ENCODE assay signal across 21 cellular contexts in genomic region chr5:137236266-137236665, GRCh38.
DNase-seq lines count a peak whose midpoint lies in the region; TF ChIP-seq lines count a peak whose summit lies in the region.
"Had no signal": no experiment of that assay in that cellular context is flagged by ENCODE, and none has a peak within 500 bp of the region (broad histone marks: within the 10 kb centered on the region; RNA-seq: fewer than 3 reads in every experiment).

No MANE protein-coding gene starts in this region.

- intact Hi-C loops in PC-9 (cut with micrococcal nuclease; ENCODE audit: unreplicated experiment) = loop anchor here (5.0 kb wide), 1 partner anchor 86 kb away; no protein-coding TSS in a partner anchor
- intact Hi-C loops in uterus (cut with DNase I; ENCODE audit: low total_unique reads) = no loop called here

- no peak overlapping the region; the same call in 1 of the 2 replicates for H2AFZ ChIP-seq in PC-9

- BruUV-seq in PC-9 (replicated peaks; lab: Mats Ljungman, UMichigan) = no TSS peak

- TF ChIP-seq CTCF in PC-9 (conservative IDR thresholded peaks at IDR 0.05) (no peak), uterus (IDR thresholded peaks at IDR 0.05) (no peak), GM13977 (IDR thresholded peaks at IDR 0.05; ENCODE audit: extremely low read depth, insufficient read depth, missing control alignments) (no peak)

- DNase-seq in AG20443 (ENCODE audit: low spot score) (peak; percentile 13), PC-9 (no peak), epithelial cell of prostate (ENCODE audit: low read depth, low spot score) (no peak), left kidney (ENCODE audit: low read depth, low spot score) (peak; percentile 4), NCI-H345 treated with DMSO at 0.1 percent for 48 hours (lab: John Stamatoyannopoulos, UW; ENCODE audit: unreplicated experiment) (no peak), uterus (no peak), GM13977 (ENCODE audit: low spot score) (no peak), NCI-H748 treated with DMSO at 0.1 percent for 48 hours (lab: John Stamatoyannopoulos, UW) (no peak)
- DNase-seq: GDM1, IMR-90, MV-4-11, NCI-H1105 treated with DMSO at 0.1 percent for 48 hours, NCI-H1694, NCI-H2081, NCI-H2171 treated with DMSO at 0.1 percent for 48 hours, NCI-H446, NCI-H526, OCI-M1, SJCRH30, T-cell had no signal

- H3K9me3 ChIP-seq in PC-9 (ENCODE audit: insufficient read depth, low read depth) (no peaks in the 10 kb centered on the region; the same call in 1 of the 2 replicates), uterus (no peaks in the 10 kb centered on the region)
- H3K9me3 ChIP-seq: SJCRH30 had no signal

- no peaks in the 10 kb centered on the region for H3K79me2 ChIP-seq in PC-9 (ENCODE audit: low read depth)

- TF ChIP-seq POLR2A in uterus (IDR thresholded peaks at IDR 0.05) = no peak

- peak overlapping the region; percentile 70; the same call in 1 of the 2 replicates for H3K4me2 ChIP-seq in PC-9
- H3K4me2 ChIP-seq: KMS-11 had no signal

- H3K36me3 ChIP-seq in PC-9 (ENCODE audit: low read depth) (no peaks in the 10 kb centered on the region), uterus (no peaks in the 10 kb centered on the region)
- H3K36me3 ChIP-seq: SJCRH30 had no signal

- peaks cover 56% of the 10 kb centered on the region for H3K4me1 ChIP-seq in PC-9 (replicated peaks; ENCODE audit: insufficient read depth)
- H3K4me1 ChIP-seq in uterus = no peaks in the 10 kb centered on the region
- H3K4me1 ChIP-seq: SJCRH30 had no signal

- CTCF ChIA-PET in PC-9 (lab: Charles Lee) = interaction anchor here (0.8 kb wide), 1 partner anchor 84 kb away, joined by 6 read pairs; no protein-coding TSS in a partner anchor

- H4K20me1 ChIP-seq in PC-9 (ENCODE audit: insufficient read depth) = no peaks in the 10 kb centered on the region

- H3K27ac ChIP-seq in PC-9 = no peak overlapping the region
- H3K27ac ChIP-seq in epithelial cell of prostate = peak overlapping the region; percentile 82
- H3K27ac ChIP-seq in uterus = no peak overlapping the region
- H3K27ac ChIP-seq: KMS-11, SJCRH30 had no signal

- in situ Hi-C loops in GM13977 (cut with MboI; ENCODE audit: low pct_unique_long_range_greater_than_20kb, low sequenced_read_pairs, unreplicated experiment) = no loop called here

- no peaks in the 10 kb centered on the region for H3K27me3 ChIP-seq in PC-9 (ENCODE audit: insufficient read depth, low read depth)
- H3K27me3 ChIP-seq in uterus = no peaks in the 10 kb centered on the region
- H3K27me3 ChIP-seq: SJCRH30 had no signal

- H3K4me3 ChIP-seq in PC-9 (no peak overlapping the region), uterus (no peak overlapping the region)
- H3K4me3 ChIP-seq: SJCRH30 had no signal

- H3F3A ChIP-seq in PC-9 (ENCODE audit: insufficient read depth, low read depth) = peaks cover 17% of the 10 kb centered on the region

- POLR2A ChIA-PET in PC-9 (lab: Charles Lee; ENCODE audit: unreplicated experiment) = interaction anchor here (0.5 kb wide), 1 partner anchor 14 kb away, joined by 3 read pairs; no protein-coding TSS in a partner anchor

- H3K9me2 ChIP-seq in PC-9 (ENCODE audit: insufficient read depth) = no peaks in the 10 kb centered on the region

Comparison
In these comparisons a context has a peak if more than half of its experiments do, and no peak if none do; other contexts are left out.
1. DNase-seq: peak in AG20443 (single experiment) and left kidney (single experiment); none in PC-9 (0 of 2), epithelial cell of prostate (single experiment), NCI-H345 treated with DMSO at 0.1 percent for 48 hours (single experiment), uterus (0 of 2), GM13977 (single experiment) and NCI-H748 treated with DMSO at 0.1 percent for 48 hours (single experiment).